In genomic region chr4:25900310-25900709, GRCh38 we compare ENCODE assay signal across 12 cellular contexts.
"Had no signal": no experiment of that assay in that cellular context is flagged by ENCODE, and none has a peak within 500 bp of the region (broad histone marks: within the 10 kb centered on the region; RNA-seq: fewer than 3 reads in every experiment).

No MANE protein-coding gene starts in this region.

- H3K9me3 ChIP-seq: body of pancreas, colonic mucosa, suprapubic skin, transverse colon, uterus had no signal

- H3K27ac ChIP-seq: body of pancreas, colonic mucosa, suprapubic skin, transverse colon, uterus had no signal

- DNase-seq: body of pancreas; central memory CD4-positive, alpha-beta T cell; colonic mucosa; endodermal cell; occipital lobe; retina; stimulated activated CD4-positive, alpha-beta T cell treated with anti-CD3 and anti-CD28 coated beads, Interleukin-12 subunit alpha, Interleukin-12 subunit beta, amount 100 ng/mL, for 4 hours; stimulated activated CD4-positive, alpha-beta T cell treated with anti-CD3 and anti-CD28 coated beads, Interleukin-1b, Interleukin-23, amount 100 ng/mL, for 48 hours; T-helper 9 cell; transverse colon; uterus had no signal

- H3K4me1 ChIP-seq: colonic mucosa, suprapubic skin, transverse colon, uterus had no signal

- H3K4me3 ChIP-seq: body of pancreas, colonic mucosa, suprapubic skin, transverse colon, uterus had no signal

- ATAC-seq: body of pancreas had no signal

- H3K27me3 ChIP-seq: body of pancreas, colonic mucosa, suprapubic skin, transverse colon, uterus had no signal
